8 cellular contexts compared by ENCODE assay signal in the genomic region with DNA sequence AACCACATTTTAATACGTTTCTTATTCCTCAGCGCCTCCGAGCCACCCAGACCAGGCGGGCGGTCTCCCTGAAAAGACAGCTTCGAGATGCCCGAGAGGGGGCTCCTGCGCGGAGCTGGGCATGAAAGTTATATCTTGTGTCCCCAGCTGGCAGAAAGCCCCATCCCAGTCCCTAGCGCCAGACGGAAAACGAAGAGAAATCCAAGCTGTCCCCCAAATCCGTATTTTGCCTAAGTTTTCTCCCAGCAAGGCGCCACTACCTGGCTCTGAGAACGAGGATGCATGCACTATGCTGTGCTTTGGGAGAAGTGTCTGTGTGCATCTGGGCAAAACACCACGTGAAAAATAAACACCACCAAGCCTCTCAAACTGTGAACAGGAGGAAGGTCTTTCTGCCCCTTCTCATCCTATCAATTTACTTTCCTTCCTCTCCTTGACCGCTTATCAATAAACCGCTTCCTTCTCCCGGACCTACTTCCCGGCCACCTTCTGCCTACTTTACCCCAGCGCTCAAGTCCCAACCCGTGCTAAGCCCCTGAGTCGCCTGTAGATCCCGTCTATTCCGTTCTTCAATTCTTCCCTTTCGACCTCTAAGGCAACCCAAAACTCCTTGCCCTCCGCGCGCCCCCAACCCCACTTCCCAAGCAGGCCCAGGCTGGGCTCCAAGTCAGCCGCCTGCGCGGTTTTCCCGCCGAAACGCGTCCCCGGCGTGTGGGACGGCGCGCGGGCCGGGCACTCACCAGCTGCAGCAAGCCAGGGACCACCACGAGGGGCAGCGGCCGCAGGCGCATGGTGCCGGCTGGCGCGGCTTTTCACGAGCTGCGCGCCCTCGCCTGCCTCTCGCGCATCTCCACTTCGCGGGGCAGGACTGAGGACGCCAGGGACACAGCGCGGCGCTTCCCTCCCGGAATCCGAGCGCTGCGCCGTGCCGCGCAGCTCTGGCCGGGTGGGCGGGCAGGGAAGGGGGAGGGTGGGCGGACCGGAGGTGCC. TPM values are rescaled to one million over a fixed set of nuclear protein-coding genes. Genes with fewer than 3 reads are reported as not detected.
A peak's percentile ranks its signal among the peaks of the same experiment; 100 is the strongest.
DNase-seq lines count a peak whose midpoint lies in the region; TF ChIP-seq lines count a peak whose summit lies in the region.
"Had no signal": no experiment of that assay in that cellular context is flagged by ENCODE, and none has a peak within 500 bp of the region (broad histone marks: within the 10 kb centered on the region; RNA-seq: fewer than 3 reads in every experiment).

TSS of gene NXPH2 (minus strand) at position 940 of the 990 bp plus-strand sequence. CDS start at position 791, 149 bp downstream.

- H3K4me1 ChIP-seq in ascending aorta: peaks cover 3 to 10% of the 10 kb centered on the region in 2 donors
- H3K4me1 ChIP-seq in spleen: peaks cover 0 to 19% (median 14%) of the 10 kb centered on the region in 6 donors

- 3 to 7% (median 4%) methylated on average over 44 to 73 of the region's 73 CpGs for WGBS in spleen, 5 donors

- intact Hi-C loops in ascending aorta (cut with DNase I) (no loop called here), spleen (cut with DNase I; ENCODE audit: low total_unique reads) (loop anchor here (10.0 kb wide), 1 partner anchor 875 kb away; no protein-coding TSS in a partner anchor)

- H3K36me3 ChIP-seq in ascending aorta: no peaks in the 10 kb centered on the region
- no peaks in the 10 kb centered on the region for H3K36me3 ChIP-seq in spleen

- TF ChIP-seq CTCF in ascending aorta (IDR thresholded peaks at IDR 0.05) (no peak), spleen (IDR thresholded peaks at IDR 0.05 in 8 of 11, conservative IDR thresholded peaks at IDR 0.05 in 3 of 11) (no peak)

- H3K9me3 ChIP-seq in ascending aorta: no peaks in the 10 kb centered on the region
- no peaks in the 10 kb centered on the region for H3K9me3 ChIP-seq in spleen

- peak; percentile 34 for DNase-seq in HK-2 (ENCODE audit: unreplicated experiment)
- DNase-seq in ascending aorta (ENCODE audit: low spot score in 2 of 2): no peak
- DNase-seq in islet precursor cell: peak; percentile 72
- no peak for DNase-seq in spleen
- no peak for DNase-seq in stimulated activated CD8-positive, alpha-beta memory T cell treated with anti-CD3 and anti-CD28 coated beads, Interleukin-4, amount 100 ng/mL, for 48 hours
- DNase-seq in inferior parietal cortex (ENCODE audit: extremely low spot score): no peak
- no peak for DNase-seq in SIG-M5 (lab: John Stamatoyannopoulos, UW)
- DNase-seq: activated gamma-delta T cell treated with Interleukin-2 at 50 U/mL for 16 hours had no signal

- TF ChIP-seq POLR2A in spleen (IDR thresholded peaks at IDR 0.05): no peak

- H3K4me3 ChIP-seq in ascending aorta (peak within 1 kb of the TSS; percentile 39 to 65), spleen (peak within 1 kb of the TSS in 7 of 8 donors; percentile 0 to 48 (median 14))

- H3K27me3 ChIP-seq in ascending aorta (peaks cover 4% of the 10 kb centered on the region), spleen (replicated peaks in 1 of 7) (peaks cover 0 to 67% (median 49%) of the 10 kb centered on the region in 7 donors)

- H3K27ac ChIP-seq in ascending aorta (no peak within 1 kb of the TSS), spleen (no peak within 1 kb of the TSS)

RNA-seq across cellular contexts. Expression of gene NXPH2, which starts in this region (rescaled TPM):
- total RNA-seq in ascending aorta: not detected
- not detected for total RNA-seq in spleen
- polyA plus RNA-seq in spleen: not detected

Comparison
In these comparisons a context has a peak if more than half of its experiments do, and no peak if none do; other contexts are left out.
1. DNase-seq: peak in HK-2 (single experiment) and islet precursor cell (single experiment); none in ascending aorta (0 of 2), spleen (single experiment), stimulated activated CD8-positive, alpha-beta memory T cell treated with anti-CD3 and anti-CD28 coated beads, Interleukin-4, amount 100 ng/mL, for 48 hours (single experiment), inferior parietal cortex (single experiment) and SIG-M5 (single experiment).